ENCODE assay signal across 18 cellular contexts in genomic region chr22:46179748-46180147, GRCh38. TPM values are rescaled to one million over a fixed set of nuclear protein-coding genes. Genes with fewer than 3 reads are reported as not detected.
A peak's percentile ranks its signal among the peaks of the same experiment; 100 is the strongest.
DNase-seq lines count a peak whose midpoint lies in the region; ATAC-seq, FAIRE-seq and TF ChIP-seq lines count a peak whose summit lies in the region.
"Had no signal": no experiment of that assay in that cellular context is flagged by ENCODE, and none has a peak within 500 bp of the region (broad histone marks: within the 10 kb centered on the region; RNA-seq: fewer than 3 reads in every experiment).

No MANE protein-coding gene starts in this region.

- H3K36me3 ChIP-seq in K562 (ENCODE audit: control insufficient read depth, insufficient read depth, low read length) = no peaks in the 10 kb centered on the region

- intact Hi-C loops in K562 (cut with micrococcal nuclease) = no loop called here

- TF ChIP-seq CTCF in HFFc6 (IDR thresholded peaks at IDR 0.05) (no peak), K562 (IDR thresholded peaks at IDR 0.05 in 2 of 3, conservative IDR thresholded peaks at IDR 0.05 in 1 of 3; ENCODE audit: insufficient read depth in 2 of 3, low read depth in 1 of 3, low read length in 3 of 3) (no peak)

- no peak for TF ChIP-seq POLR2A in K562 (conservative IDR thresholded peaks at IDR 0.05)

- H2AFZ ChIP-seq in K562 (ENCODE audit: low read depth, low read length) = no peak overlapping the region
- H2AFZ ChIP-seq: GM23248 had no signal

- BruUV-seq in K562 (replicated peaks; lab: Mats Ljungman, UMichigan) = no TSS peak

- 31% methylated on average over 1 of the region's 1 CpG for WGBS in K562 (ENCODE audit: insufficient coverage, low coverage, missing lambda C conversion rate)

- H3K4me3 Mint-ChIP-seq in HFFc6 = no peak overlapping the region
- H3K4me3 Mint-ChIP-seq in T-helper 2 cell treated with Interferon-gamma antibody and Interleukin-4, amounts not matched to agents 5 μg/mL and 100 μg/mL, for 36 hours = no peak overlapping the region
- H3K4me3 Mint-ChIP-seq: CD4-positive, CD25-positive, alpha-beta regulatory T cell; CD8-positive, alpha-beta T cell had no signal

- ATAC-seq in K562 = no peak
- ATAC-seq: CD8-positive, alpha-beta T cell; GM12878 had no signal

- no peaks in the 10 kb centered on the region for H3K79me2 ChIP-seq in K562 (ENCODE audit: control insufficient read depth, insufficient read depth, low read length)

- H3K27ac ChIP-seq in K562 (ENCODE audit: extremely low read depth, low read depth, low read length) (peak overlapping the region; percentile 13; the same call in 1 of the 3 replicates), epithelial cell of prostate (peak overlapping the region; percentile 42)
- H3K27ac ChIP-seq: C4-2B, GM23248 had no signal

- peaks cover 63% of the 10 kb centered on the region for H3K36me3 Mint-ChIP-seq in HFFc6 (ENCODE audit: low read depth)
- H3K36me3 Mint-ChIP-seq in T-helper 2 cell treated with Interferon-gamma antibody and Interleukin-4, amounts not matched to agents 5 μg/mL and 100 μg/mL, for 36 hours (ENCODE audit: low read depth) = peaks cover 39% of the 10 kb centered on the region

- peaks cover 6% of the 10 kb centered on the region for H3K9me3 ChIP-seq in K562 (replicated peaks; ENCODE audit: control insufficient read depth, insufficient read depth, low read depth, low read length)

- no peak for FAIRE-seq in K562 (lab: Jason Lieb, UNC)
- FAIRE-seq: GM12878, H1 had no signal

- H3K9me3 Mint-ChIP-seq in HFFc6 = peaks cover 28% of the 10 kb centered on the region
- peaks cover 34% of the 10 kb centered on the region for H3K9me3 Mint-ChIP-seq in T-helper 2 cell treated with Interferon-gamma antibody and Interleukin-4, amounts not matched to agents 5 μg/mL and 100 μg/mL, for 36 hours

- H3K4me1 ChIP-seq in K562 (replicated peaks in 1 of 2; ENCODE audit: control insufficient read depth in 2 of 2, insufficient read depth in 2 of 2, low read length in 2 of 2) = peaks cover 6 to 13% of the 10 kb centered on the region in 2 experiments; a peak in 3 of 5 replicates

- no peaks in the 10 kb centered on the region for H3K27me3 ChIP-seq in K562 (ENCODE audit: control insufficient read depth in 2 of 2, insufficient read depth in 2 of 2, low read length in 2 of 2)

- POLR2A ChIA-PET in K562 (lab: Yijun Ruan, JAX) = no interaction called here

- no peak overlapping the region for H3K9ac ChIP-seq in K562 (ENCODE audit: insufficient read depth in 1 of 2, low read depth in 2 of 2, low read length in 2 of 2)
- H3K9ac ChIP-seq: GM23248 had no signal

- TF ChIP-seq RAD21 in K562 (CRISPR knock-in tag; conservative IDR thresholded peaks at IDR 0.05 in 1 of 2, IDR thresholded peaks at IDR 0.05 in 1 of 2) = no peak

- no peak overlapping the region; the same call in 1 of the 2 replicates for H3K4me2 ChIP-seq in K562 (ENCODE audit: insufficient read depth, low read length)

- H3K27ac Mint-ChIP-seq in HFFc6 = peak overlapping the region; percentile 45; the same call in 1 of the 2 replicates
- H3K27ac Mint-ChIP-seq in T-helper 2 cell treated with Interferon-gamma antibody and Interleukin-4, amounts not matched to agents 5 μg/mL and 100 μg/mL, for 36 hours = no peak overlapping the region
- H3K27ac Mint-ChIP-seq: CD4-positive, CD25-positive, alpha-beta regulatory T cell; CD8-positive, alpha-beta T cell had no signal

- CTCF ChIA-PET in K562 (lab: Yijun Ruan, JAX; ENCODE audit: low intra/inter-chr PET ratio) = interaction anchor here (0.7 kb wide), 1 partner anchor 17 kb away, joined by 3 read pairs; no protein-coding TSS in a partner anchor

- no peaks in the 10 kb centered on the region for H4K20me1 ChIP-seq in K562 (replicated peaks; ENCODE audit: control insufficient read depth, insufficient read depth, low read length)

- peaks cover 46% of the 10 kb centered on the region for H3K4me1 Mint-ChIP-seq in HFFc6 (ENCODE audit: low read depth)
- no peaks in the 10 kb centered on the region for H3K4me1 Mint-ChIP-seq in T-helper 2 cell treated with Interferon-gamma antibody and Interleukin-4, amounts not matched to agents 5 μg/mL and 100 μg/mL, for 36 hours (ENCODE audit: low read depth)

- H3K27me3 Mint-ChIP-seq in HFFc6 (ENCODE audit: insufficient read depth) = no peaks in the 10 kb centered on the region; the same call in 1 of the 2 replicates
- H3K27me3 Mint-ChIP-seq in T-helper 2 cell treated with Interferon-gamma antibody and Interleukin-4, amounts not matched to agents 5 μg/mL and 100 μg/mL, for 36 hours (ENCODE audit: low read depth) = no peaks in the 10 kb centered on the region
- H3K27me3 Mint-ChIP-seq: CD4-positive, CD25-positive, alpha-beta regulatory T cell had no signal

- no peak for TF ChIP-seq EP300 in K562 (IDR thresholded peaks at IDR 0.05; ENCODE audit: low read length)

- DNase-seq in HFFc6 (no peak), K562 (ENCODE audit: extremely low read depth in 1 of 4, low spot score in 3 of 4) (peak in 1 of 4 experiments; percentile 14), epithelial cell of prostate (ENCODE audit: low read depth, low spot score) (no peak), NCI-H226 (no peak), DMS53 (lab: John Stamatoyannopoulos, UW) (no peak)
- DNase-seq in T-helper 2 cell treated with Interferon-gamma antibody and Interleukin-4, amounts not matched to agents 5 μg/mL and 100 μg/mL, for 36 hours (ENCODE audit: low spot score) = no peak
- DNase-seq: Caco-2; CD4-positive, CD25-positive, alpha-beta regulatory T cell; CD8-positive, alpha-beta T cell; DMS153; DMS79; EL; GDM1; H7 had no signal

- no peaks in the 10 kb centered on the region for H3K9me1 ChIP-seq in K562 (ENCODE audit: control insufficient read depth, insufficient read depth, low read length)

- H3K4me3 ChIP-seq in K562 = no peak overlapping the region
- H3K4me3 ChIP-seq: GM12878, GM23248 had no signal

- in situ Hi-C loops in K562 (cut with MboI) = no loop called here

TF ChIP-seq in K562, 482 proteins besides CTCF, POLR2A, EP300 and RAD21 (continues in another document):
- no peak for TF ChIP-seq NFE2L1 (tag; IDR thresholded peaks at IDR 0.05; ENCODE audit: borderline replicate concordance, low read depth)
- TF ChIP-seq NCOA6 (IDR thresholded peaks at IDR 0.05) = no peak
- no peak for TF ChIP-seq ZNF717 (CRISPR knock-in tag; IDR thresholded peaks at IDR 0.05)
- 0 out of 2 replicates have a peak, but pooled peaks have one; percentile 33 for TF ChIP-seq TRIM28 (IDR thresholded peaks at IDR 0.05)
- peak in 1 of 2 experiments; percentile 99 for TF ChIP-seq AFF1 (IDR thresholded peaks at IDR 0.05; ENCODE audit: low read depth in 1 of 2, partially characterized antibody in 2 of 2)
- no peak for TF ChIP-seq BACH1 (tag; IDR thresholded peaks at IDR 0.05)

RNA-seq across cellular contexts. Expression of gene PPARA, which starts 29.4 kb away (rescaled TPM):
- total RNA-seq in HFFc6 (2021; fragmentation: NEBNext Ultra II Directional; extraction: Animal tissue kit (Norgen Biotek cat#: 25700)) = 10 to 100 TPM; 14.1 to 16.0 (median 15.1) TPM
- 19.5 and 33.5 TPM in 2 replicates for total RNA-seq in K562 (2011; cell fraction: chromatin; rRNA removed; ENCODE audit: low replicate concordance)
- 17.5 and 22.2 TPM in 2 replicates for total RNA-seq in K562 (2011; cell fraction: nucleolus; rRNA removed)
- 28.0 and 34.4 TPM in 2 replicates for total RNA-seq in K562 (2011; cell fraction: nucleoplasm; rRNA removed)
- total RNA-seq in K562 (2014; rRNA removed) (2.8 and 5.3 TPM in 2 replicates), K562 (2014; rRNA removed; fragmentation: Illumina TruSeq; extraction: Trizol) (3.4 and 4.3 TPM in 2 replicates), K562 (2015; rRNA removed; fragmentation: Illumina TruSeq; extraction: Trizol) (2.1 and 2.6 TPM in 2 replicates), K562 (2021) (4.1 and 5.9 TPM in 2 replicates)
- polyA plus RNA-seq in K562 (2011; rRNA removed) (5.0 and 8.2 TPM in 2 replicates), K562 (2014; fragmentation: Illumina TruSeq; extraction: Trizol) (2.7 and 3.5 TPM in 2 replicates), K562 (2014; fragmentation: Nextera tagmentation; extraction: Ambion mirVana) (under 1 TPM; 0.64 to 0.87 TPM), K562 (2014; rRNA removed) (2.1 and 4.0 TPM in 2 replicates)
- 1.8 and 5.0 TPM in 2 replicates for polyA plus RNA-seq in K562 (2011; cell fraction: cytosol; rRNA removed)
- polyA plus RNA-seq in K562 (2011; cell fraction: nucleus; rRNA removed) = 4.8 and 9.5 TPM in 2 replicates
- polyA plus RNA-seq in K562 (2012) = 3.6 and 4.1 TPM in 2 replicates
- polyA minus RNA-seq in K562 (2011; rRNA and poly(A)+ RNA removed) = 6.4 and 11.7 TPM in 2 replicates
- polyA minus RNA-seq in K562 (2011; cell fraction: cytosol; rRNA and poly(A)+ RNA removed) = 2.6 and 5.2 TPM in 2 replicates
- 4.4 and 13.0 TPM in 2 replicates for polyA minus RNA-seq in K562 (2011; cell fraction: nucleus; rRNA and poly(A)+ RNA removed)
